8 cellular contexts compared by ENCODE assay signal in the genomic region with DNA sequence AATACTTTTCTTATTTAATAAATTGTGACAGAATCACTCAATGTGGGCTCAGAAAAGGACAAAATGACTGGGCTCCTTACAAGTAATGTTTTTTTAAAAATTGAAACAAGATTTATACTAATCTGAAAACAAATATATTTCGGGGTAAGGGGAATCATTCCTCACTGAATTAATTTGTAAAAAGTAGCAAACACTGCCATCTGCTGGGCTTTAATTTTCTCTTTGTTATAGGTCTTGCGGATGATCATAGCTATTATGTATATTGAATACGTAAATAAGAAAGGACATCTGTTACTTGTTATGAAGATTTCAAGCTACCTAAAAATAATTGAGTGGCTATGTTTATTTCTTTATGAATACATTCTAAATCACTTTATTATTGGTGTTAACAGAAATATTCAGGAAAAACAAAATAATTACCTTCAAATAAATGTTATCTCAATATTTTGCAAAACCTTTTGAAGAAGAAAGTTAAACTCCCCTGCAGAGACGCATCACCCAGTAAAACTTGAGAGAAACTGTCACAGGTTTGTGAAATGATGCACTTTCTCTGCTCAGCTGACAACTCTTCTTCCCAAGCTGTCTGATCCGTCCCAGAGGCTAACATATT. TPM values are rescaled to one million over a fixed set of nuclear protein-coding genes. Genes with fewer than 3 reads are reported as not detected.
DNase-seq lines count a peak whose midpoint lies in the region; ATAC-seq and TF ChIP-seq lines count a peak whose summit lies in the region.

No MANE protein-coding gene starts in this region.

- H3K4me2 ChIP-seq in hepatocyte = peak overlapping the region; percentile 30

- no peaks in the 10 kb centered on the region for H3K4me1 ChIP-seq in hepatocyte (ENCODE audit: insufficient read depth)

- peak overlapping the region; percentile 15 for H3K4me3 ChIP-seq in astrocyte of the cerebellum (ENCODE audit: low read depth, low read length)
- no peak overlapping the region for H3K4me3 ChIP-seq in hepatocyte
- no peak overlapping the region for H3K4me3 ChIP-seq in lower leg skin (ENCODE audit: low read depth, poor library complexity, severe bottlenecking)

- peak; percentile 42 for ATAC-seq in GM18868 (IDR thresholded peaks at IDR 0.05; ENCODE audit: unreplicated experiment)

- H3K36me3 ChIP-seq in hepatocyte (replicated peaks; ENCODE audit: insufficient read depth, low read depth) = no peaks in the 10 kb centered on the region

- no peaks in the 10 kb centered on the region for H3K79me2 ChIP-seq in hepatocyte

- H3K9me2 ChIP-seq in hepatocyte (replicated peaks; ENCODE audit: insufficient read depth) = no peaks in the 10 kb centered on the region

- H2AFZ ChIP-seq in hepatocyte = no peak overlapping the region

- 17% methylated on average over 5 of the region's 5 CpGs for WGBS in hepatocyte (ENCODE audit: low lambda C conversion rate, missing lambda C conversion rate)
- WGBS in lower leg skin, 2 donors = 14 to 17% methylated on average over 5 of the region's 5 CpGs

- TF ChIP-seq POLR2A in lower leg skin (IDR thresholded peaks at IDR 0.05) = no peak

- H3K27ac ChIP-seq in hepatocyte = no peak overlapping the region

- H3K9me3 ChIP-seq in hepatocyte (ENCODE audit: low read depth) = no peaks in the 10 kb centered on the region

- in situ Hi-C loops in astrocyte of the cerebellum (cut with HindIII; ENCODE audit: low sequenced_read_pairs) = loop anchor here (10.0 kb wide), 1 partner anchor 720 kb away; no protein-coding TSS in a partner anchor

- intact Hi-C loops in posterior cingulate gyrus (cut with DNase I) (loop anchor here (5.0 to 10.0 kb wide), 3 partner anchors 717 to 1210 kb away; no protein-coding TSS in a partner anchor), lower leg skin (cut with DNase I; ENCODE audit: low total_unique reads) (loop anchor here (5.0 kb wide), 2 partner anchors 712 to 837 kb away; no protein-coding TSS in a partner anchor)

- DNase-seq in AG20443 (ENCODE audit: low spot score) (peak; percentile 30), NCI-H226 (peak; percentile 48), astrocyte of the cerebellum (ENCODE audit: low read depth) (peak; percentile 69), hepatocyte (ENCODE audit: low spot score) (peak; percentile 77), smooth muscle cell of the brain vasculature (ENCODE audit: low read depth, low spot score) (peak; percentile 82), posterior cingulate gyrus (no peak), lower leg skin (ENCODE audit: low spot score in 2 of 2) (no peak)

- no peaks in the 10 kb centered on the region for H4K20me1 ChIP-seq in hepatocyte (ENCODE audit: insufficient read depth, poor library complexity, severe bottlenecking)

- TF ChIP-seq CTCF in astrocyte of the cerebellum (IDR thresholded peaks at IDR 0.05; ENCODE audit: low read depth, low read length, missing control alignments) (peak; percentile 9), hepatocyte (IDR thresholded peaks at IDR 0.05; ENCODE audit: poor library complexity) (peak; percentile 74), lower leg skin (IDR thresholded peaks at IDR 0.05) (no peak)

- H3K27me3 ChIP-seq in hepatocyte = no peaks in the 10 kb centered on the region

RNA-seq across cellular contexts. Expression of gene ENOX1, which starts 17.8 kb away (rescaled TPM):
- total RNA-seq in hepatocyte (1.6 and 2.4 TPM in 2 replicates), lower leg skin (under 1 TPM; 0.11 to 0.52 (median 0.30) TPM)
- 2.9 and 4.0 TPM in 2 replicates for polyA plus RNA-seq in hepatocyte

Comparison
In these comparisons a context has a peak if more than half of its experiments do, and no peak if none do; other contexts are left out.
1. DNase-seq: peak in AG20443 (single experiment), NCI-H226 (single experiment), astrocyte of the cerebellum (single experiment), hepatocyte (single experiment) and smooth muscle cell of the brain vasculature (single experiment); none in posterior cingulate gyrus (0 of 10) and lower leg skin (0 of 2).
2. CTCF ChIP-seq: peak in astrocyte of the cerebellum (single experiment) and hepatocyte (single experiment); none in lower leg skin (0 of 3).